ENCODE assay signal across 1 cellular context in genomic region chr15:42121667-42122066, GRCh38.
TF ChIP-seq lines count a peak whose summit lies in the region.

No MANE protein-coding gene starts in this region.

TF ChIP-seq in HepG2, 621 proteins besides CTCF, POLR2A, EP300 and RAD21:
- no peak for TF ChIP-seq MTF2 (CRISPR knock-in tag; IDR thresholded peaks at IDR 0.05; ENCODE audit: borderline replicate concordance)
- no peak for TF ChIP-seq ZSCAN30 (CRISPR knock-in tag; IDR thresholded peaks at IDR 0.05)
- peak; percentile 42; the same call in 1 of the 2 replicates for TF ChIP-seq CEBPB (IDR thresholded peaks at IDR 0.05; ENCODE audit: borderline replicate concordance, low read depth, low read length)
- 0 out of 2 replicates have a peak, but pooled peaks have one; percentile 13 for TF ChIP-seq ZNF331 (CRISPR knock-in tag; IDR thresholded peaks at IDR 0.05)
TF ChIP-seq in HepG2: peak in this region for 2.
